In the genomic region with DNA sequence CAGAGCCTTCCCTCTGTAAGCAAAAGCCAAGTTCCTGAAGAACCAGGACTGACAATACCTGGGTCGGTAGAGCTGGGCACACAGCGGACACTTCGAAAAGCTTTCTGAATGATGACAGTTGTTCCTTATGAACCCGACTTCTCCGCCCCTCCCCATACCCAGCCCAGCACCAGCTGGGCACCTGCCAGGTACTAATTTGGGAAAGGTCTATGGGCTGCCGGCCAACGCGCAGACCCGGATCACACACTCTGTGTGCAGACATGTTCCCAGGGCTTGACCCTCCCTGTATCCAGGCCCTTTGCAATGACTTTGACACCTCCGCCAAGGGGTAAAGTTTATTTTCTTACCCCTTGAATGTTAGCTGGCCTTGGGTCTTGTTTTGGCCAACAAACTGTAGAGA, we compare ENCODE assay signal across 18 cellular contexts.
"Had no signal": no experiment of that assay in that cellular context is flagged by ENCODE, and none has a peak within 500 bp of the region (broad histone marks: within the 10 kb centered on the region; RNA-seq: fewer than 3 reads in every experiment).

No MANE protein-coding gene starts in this region.

- ATAC-seq: activated CD8-positive, alpha-beta T cell treated with anti-CD3 and anti-CD28 coated beads, Interleukin-2, amount 10 ng/mL, durations not matched to agents 7 days and 5 days; foreskin keratinocyte; sciatic nerve; stimulated activated effector memory CD8-positive, alpha-beta T cell treated with anti-CD3 and anti-CD28 coated beads, Interleukin-12 subunit alpha, Interleukin-12 subunit beta, amount 100 ng/mL, for 72 hours; stimulated activated naive CD8-positive, alpha-beta T cell treated with anti-CD3 and anti-CD28 coated beads, Interleukin-15, amount 100 ng/mL, for 72 hours had no signal

- H3K27me3 ChIP-seq: adrenal gland, foreskin keratinocyte, uterus had no signal

- H3K9me3 ChIP-seq: adrenal gland, uterus had no signal

- H3K4me3 ChIP-seq: adrenal gland, uterus had no signal

- H3K36me3 ChIP-seq: adrenal gland, uterus had no signal

- H3K27ac ChIP-seq: adrenal gland, epithelial cell of prostate, foreskin keratinocyte, uterus, VCaP had no signal

- DNase-seq: activated CD4-positive, alpha-beta T cell treated with anti-CD3 and anti-CD28 coated beads, Interleukin-2, amount 10 ng/mL, durations not matched to agents 7 days and 5 days; activated CD4-positive, CD25-positive, alpha-beta regulatory T cell treated with anti-CD3 and anti-CD28 coated beads, Interleukin-2, amount 50 U/mL, for 72 hours; activated CD8-positive, alpha-beta T cell treated with anti-CD3 and anti-CD28 coated beads, Interleukin-2, amount 10 ng/mL, durations not matched to agents 7 days and 5 days; activated gamma-delta T cell treated with Interleukin-2 at 50 U/mL for 16 hours; adrenal gland; cortex of kidney; foreskin keratinocyte; glutamatergic neuron; hypothalamus; small intestine; stimulated activated CD4-positive, alpha-beta T cell treated with anti-CD3 and anti-CD28 coated beads, Interleukin-2, amount 100 ng/mL, for 24 hours; stimulated activated naive CD8-positive, alpha-beta T cell treated with anti-CD3 and anti-CD28 coated beads, Interleukin-15, amount 100 ng/mL, for 72 hours; trophoblast cell; uterus had no signal
